In the genomic region with DNA sequence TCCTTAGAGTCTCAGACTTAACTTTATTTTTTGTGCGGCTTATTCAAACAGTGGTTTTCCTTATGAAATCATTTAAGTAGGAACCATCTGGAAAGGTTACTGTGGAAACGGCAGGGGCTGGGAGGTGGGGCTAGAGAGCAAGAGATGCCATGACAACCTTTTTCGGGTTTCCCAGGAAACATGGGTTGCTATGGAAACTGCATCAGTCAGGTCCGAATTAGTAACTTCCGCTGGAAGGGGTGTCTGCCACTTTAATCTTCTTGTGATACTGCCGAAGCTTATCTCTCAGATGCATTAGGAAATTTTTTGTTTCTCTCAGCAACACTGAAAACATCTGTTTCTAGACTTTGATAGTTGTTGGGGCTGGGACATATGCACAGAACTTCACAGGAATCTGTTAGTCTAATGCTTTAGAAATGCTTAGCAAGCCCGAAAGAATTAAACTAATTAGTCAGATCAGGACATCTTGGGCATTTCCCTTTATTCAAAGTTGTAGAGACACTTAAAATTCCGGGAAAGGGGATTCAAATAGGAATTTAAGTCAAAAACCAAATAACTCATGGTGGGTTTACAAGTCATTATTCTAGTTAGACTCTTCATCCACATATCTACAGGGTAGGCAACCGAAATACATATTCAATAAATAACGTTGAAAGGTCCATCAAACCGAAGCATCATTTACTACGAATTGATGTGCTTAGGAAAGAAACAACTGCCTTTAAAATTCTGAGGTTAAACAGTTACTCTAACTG, we compare ENCODE assay signal across 9 cellular contexts. TPM values are rescaled to one million over a fixed set of nuclear protein-coding genes. Genes with fewer than 3 reads are reported as not detected.
DNase-seq lines count a peak whose midpoint lies in the region; ATAC-seq and TF ChIP-seq lines count a peak whose summit lies in the region.
"Had no signal": no experiment of that assay in that cellular context is flagged by ENCODE, and none has a peak within 500 bp of the region (broad histone marks: within the 10 kb centered on the region; RNA-seq: fewer than 3 reads in every experiment).

No MANE protein-coding gene starts in this region.

- no peaks in the 10 kb centered on the region; a peak in 1 of 4 replicates for H3K79me1 ChIP-seq in IMR-90 (ENCODE audit: low read depth in 1 of 2, low read length in 2 of 2)

- no peaks in the 10 kb centered on the region for H3K9me1 ChIP-seq in IMR-90 (ENCODE audit: insufficient read depth, low read length)

- no peak overlapping the region for H4K91ac ChIP-seq in IMR-90 (ENCODE audit: insufficient read depth, low read depth, low read length)

- H3K27ac Mint-ChIP-seq in activated CD4-positive, alpha-beta T cell treated with anti-CD3 and anti-CD28 coated beads, Interleukin-2, amount 10 ng/mL, durations not matched to agents 24 days and 14 days, result peak overlapping the region; percentile 94
- H3K27ac Mint-ChIP-seq in osteocyte (ENCODE audit: unreplicated experiment), result no peak overlapping the region

- H2BK15ac ChIP-seq in IMR-90 (ENCODE audit: low read depth, low read length), result no peak overlapping the region

- TF ChIP-seq CTCF in IMR-90 (conservative IDR thresholded peaks at IDR 0.05; ENCODE audit: low read depth, low read length) (no peak), osteocyte (IDR thresholded peaks at IDR 0.05) (no peak)

- no peak for TF ChIP-seq RAD21 in IMR-90 (IDR thresholded peaks at IDR 0.05; ENCODE audit: low read length)

- in situ Hi-C loops in IMR-90 (cut with MboI; ENCODE audit: low sequenced_read_pairs), result no loop called here

- no peak overlapping the region for H2AK9ac ChIP-seq in IMR-90 (replicated peaks; ENCODE audit: low read depth, low read length, poor library complexity)

- no peaks in the 10 kb centered on the region for H4K20me1 ChIP-seq in IMR-90 (ENCODE audit: insufficient read depth, low read length)

- peaks cover 58% of the 10 kb centered on the region for H3K4me1 Mint-ChIP-seq in activated CD4-positive, alpha-beta T cell treated with anti-CD3 and anti-CD28 coated beads, Interleukin-2, amount 10 ng/mL, durations not matched to agents 24 days and 14 days
- H3K4me1 Mint-ChIP-seq in osteocyte (ENCODE audit: unreplicated experiment), result peaks cover 3% of the 10 kb centered on the region

- H2AFZ ChIP-seq in IMR-90 (replicated peaks; ENCODE audit: low read length, poor library complexity), result no peak overlapping the region

- H3K4me2 ChIP-seq in IMR-90 (ENCODE audit: low read depth, low read length), result peak overlapping the region; percentile 3; the same call in 1 of the 2 replicates

- H4K5ac ChIP-seq in IMR-90 (ENCODE audit: low read depth, low read length), result no peak overlapping the region

- DNase-seq in AG08396 (ENCODE audit: low spot score) (peak; percentile 72), IMR-90 (peak; percentile 39), osteocyte (ENCODE audit: extremely low spot score, unreplicated experiment) (no peak)
- peak; percentile 96 for DNase-seq in activated CD4-positive, alpha-beta T cell treated with anti-CD3 and anti-CD28 coated beads, Interleukin-2, amount 10 ng/mL, durations not matched to agents 24 days and 14 days
- peak; percentile 63 for DNase-seq in effector CD8-positive, alpha-beta T cell (lab: John Stamatoyannopoulos, UW)
- DNase-seq in stimulated activated CD4-positive, alpha-beta T cell treated with anti-CD3 and anti-CD28 coated beads, Interleukin-15, amount 100 ng/mL, for 48 hours (ENCODE audit: low read depth in 2 of 2), result peak; percentile 57 to 67

- no peak overlapping the region for H2BK120ac ChIP-seq in IMR-90 (ENCODE audit: low read depth, low read length)

- H3K4ac ChIP-seq in IMR-90 (ENCODE audit: low read depth, low read length), result no peak overlapping the region

- H2BK5ac ChIP-seq in IMR-90 (ENCODE audit: low read depth, low read length, poor library complexity, severe bottlenecking), result no peak overlapping the region

- no peak overlapping the region for H2AK5ac ChIP-seq in IMR-90 (ENCODE audit: low read depth, low read length)

- H3K27ac ChIP-seq in IMR-90 (ENCODE audit: insufficient read depth, low read length), result no peak overlapping the region
- H3K27ac ChIP-seq: adrenal gland had no signal

- BruUV-seq in IMR-90 (replicated peaks; lab: Mats Ljungman, UMichigan), result no TSS peak

- no peak overlapping the region for H3K56ac ChIP-seq in IMR-90 (ENCODE audit: extremely low read depth, insufficient read depth, low read length)

- H3K4me1 ChIP-seq in IMR-90 (ENCODE audit: control insufficient read depth, insufficient read depth, low read length), result no peaks in the 10 kb centered on the region; the same call in 1 of the 2 replicates

- CTCF ChIA-PET in IMR-90 (lab: Yijun Ruan, JAX), result no interaction called here

- H3K14ac ChIP-seq in IMR-90 (replicated peaks; ENCODE audit: low read depth, low read length), result no peak overlapping the region

- no peaks in the 10 kb centered on the region for H3K36me3 ChIP-seq in IMR-90 (ENCODE audit: control insufficient read depth, insufficient read depth, low read length)
- H3K36me3 ChIP-seq: adrenal gland had no signal

- dilution Hi-C loops in IMR-90 (cut with HindIII; ENCODE audit: low sequenced_read_pairs, unreplicated experiment), result no loop called here

- H3K36me3 Mint-ChIP-seq in activated CD4-positive, alpha-beta T cell treated with anti-CD3 and anti-CD28 coated beads, Interleukin-2, amount 10 ng/mL, durations not matched to agents 24 days and 14 days (ENCODE audit: low read depth), result peaks cover 38% of the 10 kb centered on the region
- H3K36me3 Mint-ChIP-seq in osteocyte (ENCODE audit: unreplicated experiment), result no peaks in the 10 kb centered on the region

- H3K27me3 Mint-ChIP-seq in activated CD4-positive, alpha-beta T cell treated with anti-CD3 and anti-CD28 coated beads, Interleukin-2, amount 10 ng/mL, durations not matched to agents 24 days and 14 days, result no peaks in the 10 kb centered on the region
- H3K27me3 Mint-ChIP-seq in osteocyte (ENCODE audit: unreplicated experiment), result peaks cover 59% of the 10 kb centered on the region

- no peaks in the 10 kb centered on the region for H3K9me3 Mint-ChIP-seq in activated CD4-positive, alpha-beta T cell treated with anti-CD3 and anti-CD28 coated beads, Interleukin-2, amount 10 ng/mL, durations not matched to agents 24 days and 14 days
- H3K9me3 Mint-ChIP-seq in osteocyte (ENCODE audit: unreplicated experiment), result peaks cover 4% of the 10 kb centered on the region

- WGBS in IMR-90 (ENCODE audit: extremely low coverage in 2 of 2, insufficient read length in 1 of 2), 2 experiments, result 8% methylated on average over 2 of the region's 12 CpGs; no CpG with 5 or more reads in 1 of the 2 experiments

- ATAC-seq in IMR-90 (ENCODE audit: low read depth) (peak; percentile 37), HG02840 (IDR thresholded peaks at IDR 0.05; ENCODE audit: low FRiP score, unreplicated experiment) (no peak), GM19467 (IDR thresholded peaks at IDR 0.05; ENCODE audit: unreplicated experiment) (no peak)

- H3K4me3 Mint-ChIP-seq in activated CD4-positive, alpha-beta T cell treated with anti-CD3 and anti-CD28 coated beads, Interleukin-2, amount 10 ng/mL, durations not matched to agents 24 days and 14 days, result peak overlapping the region; percentile 95
- H3K4me3 Mint-ChIP-seq in osteocyte (ENCODE audit: unreplicated experiment), result no peak overlapping the region

- H3K18ac ChIP-seq in IMR-90 (ENCODE audit: low read depth, low read length), result no peak overlapping the region

- no peak overlapping the region for H2BK20ac ChIP-seq in IMR-90 (ENCODE audit: low read depth, low read length)

- no peak overlapping the region for H3K23ac ChIP-seq in IMR-90 (ENCODE audit: low read depth, low read length)

- POLR2A ChIA-PET in IMR-90 (lab: Charles Lee; ENCODE audit: unreplicated experiment), result no interaction called here

- no peak for TF ChIP-seq POLR2A in IMR-90 (IDR thresholded peaks at IDR 0.05; ENCODE audit: low read depth, low read length)

- H3K4me3 ChIP-seq in IMR-90 (ENCODE audit: insufficient read depth, low read depth, low read length), result no peak overlapping the region
- H3K4me3 ChIP-seq: adrenal gland had no signal

- intact Hi-C loops in IMR-90 (cut with micrococcal nuclease), result no loop called here
- intact Hi-C loops in activated CD4-positive, alpha-beta T cell treated with anti-CD3 and anti-CD28 coated beads, Interleukin-2, amount 10 ng/mL, durations not matched to agents 24 days and 14 days (cut with micrococcal nuclease), result loop anchor here (1.0 to 5.0 kb wide), 11 partner anchors 25 to 930 kb away; a partner anchor contains a TSS

- H3K9ac ChIP-seq in IMR-90 (ENCODE audit: low read depth, low read length), result no peak overlapping the region

- H3K9me3 ChIP-seq in IMR-90 (ENCODE audit: control insufficient read depth, insufficient read depth, low read length), result peaks cover 5% of the 10 kb centered on the region; the same call in 1 of the 2 replicates
- H3K9me3 ChIP-seq: adrenal gland had no signal

- H3K27me3 ChIP-seq in IMR-90 (ENCODE audit: control insufficient read depth, insufficient read depth, low read length), result peaks cover 20% of the 10 kb centered on the region

- no peak overlapping the region for H4K8ac ChIP-seq in IMR-90 (ENCODE audit: low read depth in 2 of 2, low read length in 2 of 2)

TF ChIP-seq in IMR-90, 13 proteins besides CTCF, POLR2A, EP300 and RAD21:
- TF ChIP-seq RFX5 (IDR thresholded peaks at IDR 0.05; ENCODE audit: low read depth, low read length), result no peak
- TF ChIP-seq NFE2L2 (IDR thresholded peaks at IDR 0.05; ENCODE audit: low read depth, low read length), result no peak

RNA-seq across cellular contexts. Expression of a gene that starts 2.6 kb away (rescaled TPM):
- total RNA-seq in IMR-90 (2012; rRNA removed) (under 0.01 TPM in 2 replicates), osteocyte (not detected in 2 replicates)
- polyA plus RNA-seq in IMR-90 (2012; rRNA removed), result 0.09 TPM in 1 of 2 replicates, not detected in the other
- 0.01 and 0.04 TPM in 2 replicates for polyA plus RNA-seq in IMR-90 (2012; cell fraction: cytosol; rRNA removed)
- 0.02 TPM in 1 of 2 replicates, not detected in the other for polyA plus RNA-seq in IMR-90 (2012; cell fraction: nucleus; rRNA removed; ENCODE audit: low replicate concordance)
- 26.9 and 29.5 TPM in 2 replicates for total RNA-seq in activated CD4-positive, alpha-beta T cell treated with anti-CD3 and anti-CD28 coated beads, Interleukin-2, amount 10 ng/mL, durations not matched to agents 24 days and 14 days

Comparison
In these comparisons a context has a peak if more than half of its experiments do, and no peak if none do; other contexts are left out.
1. RNA of a gene that starts 2.6 kb away (total RNA-seq): 26.9 to 29.5 TPM in activated CD4-positive, alpha-beta T cell treated with anti-CD3 and anti-CD28 coated beads, Interleukin-2, amount 10 ng/mL, durations not matched to agents 24 days and 14 days; under 0.01 TPM in IMR-90 and not detected in osteocyte; every median in the first group is over 10 times any median in the second.